8 cellular contexts compared by ENCODE assay signal in genomic region chr2:200963129-200963917, GRCh38. TPM values are rescaled to one million over a fixed set of nuclear protein-coding genes. Genes with fewer than 3 reads are reported as not detected.
DNase-seq lines count a peak whose midpoint lies in the region; ATAC-seq and TF ChIP-seq lines count a peak whose summit lies in the region.

TSS of gene ORC2 (minus strand) at chr2:200963660. CDS start at chr2:200958123, 5,537 bp downstream.

- H3K36me3 ChIP-seq in PC-3 (ENCODE audit: low read depth, low read length): peaks cover 20% of the 10 kb centered on the region

- H3K9me3 ChIP-seq in PC-3 (ENCODE audit: low read length): no peaks in the 10 kb centered on the region

- H3F3A ChIP-seq in PC-3 (ENCODE audit: low read length, unreplicated experiment): no peaks in the 10 kb centered on the region

- TF ChIP-seq CTCF in PC-3 (conservative IDR thresholded peaks at IDR 0.05; ENCODE audit: low read depth, low read length) (peak; percentile 68), epithelial cell of proximal tubule (conservative IDR thresholded peaks at IDR 0.05; ENCODE audit: low read depth, low read length) (peak; percentile 68)

- BruUV-seq in PC-3 (replicated peaks; lab: Mats Ljungman, UMichigan): no TSS peak

- peak; percentile 96 for DNase-seq in DMS53 treated with DMSO at 0.1 percent for 48 hours (lab: John Stamatoyannopoulos, UW; ENCODE audit: unreplicated experiment)
- peak; percentile 92 for DNase-seq in Jurkat, Clone E6-1 (ENCODE audit: low read depth, low spot score)
- DNase-seq in PC-3: peak; percentile 99
- DNase-seq in activated T-cell treated with anti-CD3 and anti-CD28 coated beads for 48 hours (ENCODE audit: low read depth): peak; percentile 92
- peak; percentile 65 for DNase-seq in epithelial cell of proximal tubule (ENCODE audit: low read depth)
- DNase-seq in mucosa of gallbladder (ENCODE audit: low spot score): peak; percentile 97
- peak; percentile 74 to 80 for DNase-seq in stimulated activated CD8-positive, alpha-beta memory T cell treated with anti-CD3 and anti-CD28 coated beads, Interleukin-4, amount 100 ng/mL, for 4 hours (ENCODE audit: low read depth in 2 of 2, low spot score in 1 of 2)

- CTCF ChIA-PET in PC-3 (lab: Charles Lee): interaction anchor here (0.5 to 2.7 kb wide), 2 partner anchors 106 to 770 kb away, joined by 5 to 12 read pairs; no protein-coding TSS in a partner anchor

- H3K9me2 ChIP-seq in PC-3 (replicated peaks; ENCODE audit: low read length): no peaks in the 10 kb centered on the region

- intact Hi-C loops in PC-3 (cut with micrococcal nuclease): loop anchor here (1.0 to 10.0 kb wide), 4 partner anchors 108 to 269 kb away; partner anchors contain the start of gene HYCC2

- peaks cover 27% of the 10 kb centered on the region for H4K20me1 ChIP-seq in PC-3 (ENCODE audit: low read length)

- peak within 1 kb of the TSS; percentile 91 for H3K4me3 ChIP-seq in Jurkat, Clone E6-1 (ENCODE audit: low read length)
- H3K4me3 ChIP-seq in PC-3 (ENCODE audit: low read length): peak within 1 kb of the TSS; percentile 81
- H3K4me3 ChIP-seq in epithelial cell of proximal tubule (ENCODE audit: low read depth, low read length): peak within 1 kb of the TSS; percentile 91

- POLR2A ChIA-PET in PC-3 (lab: Charles Lee; ENCODE audit: unreplicated experiment): interaction anchor here (0.5 kb wide), 1 partner anchor 42 kb away, joined by 5 read pairs; no protein-coding TSS in a partner anchor

- H3K79me2 ChIP-seq in PC-3 (ENCODE audit: low read length): peaks cover 72% of the 10 kb centered on the region

- ATAC-seq in GM21619 (IDR thresholded peaks at IDR 0.05; ENCODE audit: unreplicated experiment): peak; percentile 90
- peak; percentile 93 for ATAC-seq in PC-3

- H3K9ac ChIP-seq in PC-3 (ENCODE audit: low read length): peak within 1 kb of the TSS; percentile 84

- H3K4me2 ChIP-seq in PC-3 (ENCODE audit: low read length): peak within 1 kb of the TSS; percentile 96

- H2AFZ ChIP-seq in PC-3 (ENCODE audit: low read length): peak within 1 kb of the TSS; percentile 94

- H3K27ac ChIP-seq in PC-3 (ENCODE audit: low read length): peak within 1 kb of the TSS; percentile 58

- peaks cover 55% of the 10 kb centered on the region for H3K4me1 ChIP-seq in PC-3 (ENCODE audit: insufficient read depth, low read length)

- no peaks in the 10 kb centered on the region for H3K27me3 ChIP-seq in PC-3 (ENCODE audit: low read length)

RNA-seq across cellular contexts. Expression of gene ORC2, which starts in this region (rescaled TPM):
- polyA plus RNA-seq in Jurkat, Clone E6-1 (2012; ENCODE audit: insufficient read depth, insufficient read length): 41.6 TPM
- total RNA-seq in PC-3 (2014; rRNA removed): 17.7 and 25.9 TPM in 2 replicates
- total RNA-seq in epithelial cell of proximal tubule: 16.8 and 20.9 TPM in 2 replicates
- 29.3 TPM for total RNA-seq in mucosa of gallbladder

Comparison
In these comparisons a context has a peak if more than half of its experiments do, and no peak if none do; other contexts are left out.
1. Peak in every context shown above with its lines: DNase-seq, ATAC-seq, H3K4me3 ChIP-seq and H3K27ac ChIP-seq.